In the genomic region with DNA sequence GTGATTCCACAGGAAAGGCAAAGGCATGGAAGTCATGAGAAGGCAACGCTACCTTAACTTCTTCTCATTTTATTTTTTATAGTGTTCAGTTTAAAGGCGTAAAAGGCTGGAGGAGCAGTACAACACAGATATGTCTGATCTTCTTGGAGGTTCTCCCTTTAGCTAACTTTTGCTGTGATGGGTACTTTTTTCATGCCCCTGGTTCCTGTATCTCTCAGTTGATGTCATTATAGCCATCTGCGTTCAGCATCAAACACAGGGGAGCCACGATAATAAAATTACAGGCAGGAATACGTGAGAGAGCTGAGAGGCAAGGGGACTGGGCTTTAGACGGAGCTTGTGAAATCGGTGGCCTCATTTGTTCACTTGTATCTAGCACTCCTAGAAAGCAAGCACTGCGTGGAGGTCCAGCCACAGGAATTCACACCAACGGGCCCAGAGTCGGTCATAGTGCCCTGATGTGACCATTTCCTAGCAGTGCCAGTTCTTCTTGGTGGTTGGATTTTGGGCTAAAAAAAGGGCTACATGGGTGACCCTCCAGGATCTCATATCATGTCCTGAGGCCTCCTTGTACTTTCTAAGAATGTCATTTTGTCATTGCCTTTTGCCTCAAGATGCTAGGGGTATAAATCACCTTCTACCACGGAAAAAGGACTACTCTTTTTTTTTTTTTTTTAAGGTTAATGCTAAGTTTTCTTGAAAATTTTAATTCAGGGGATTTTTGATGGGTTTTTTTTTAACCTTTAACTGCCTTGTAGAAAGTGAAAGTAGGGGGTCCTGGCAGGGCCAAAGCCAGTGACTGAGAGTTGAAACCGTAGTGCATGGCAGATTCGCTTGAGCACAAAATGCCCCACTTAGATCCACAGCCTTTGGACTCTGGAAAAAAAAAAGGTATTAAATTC, we compare ENCODE assay signal across 8 cellular contexts.
DNase-seq lines count a peak whose midpoint lies in the region; ATAC-seq and TF ChIP-seq lines count a peak whose summit lies in the region.

No MANE protein-coding gene starts in this region.

- TF ChIP-seq CTCF in activated CD8-positive, alpha-beta T cell treated with anti-CD3 and anti-CD28 coated beads for 36 hours (IDR thresholded peaks at IDR 0.05): no peak

- POLR2A ChIA-PET in activated CD8-positive, alpha-beta T cell treated with anti-CD3 and anti-CD28 coated beads for 36 hours (lab: Charles Lee): interaction anchor here (0.6 to 12.3 kb wide), 14 partner anchors 8 to 60 kb away, joined by 3 to 105 read pairs (median 6); no protein-coding TSS in a partner anchor

- intact Hi-C loops in activated CD8-positive, alpha-beta T cell treated with anti-CD3 and anti-CD28 coated beads for 36 hours (cut with micrococcal nuclease): loop anchor here (1.0 kb wide), 1 partner anchor 31 kb away; no protein-coding TSS in a partner anchor

- CTCF ChIA-PET in activated CD8-positive, alpha-beta memory T cell treated with anti-CD3 and anti-CD28 coated beads, Interleukin-2, amount 10 ng/mL, durations not matched to agents 7 days and 5 days (lab: Charles Lee): interaction anchor here (0.8 to 1.5 kb wide), 6 partner anchors 10 to 95 kb away, joined by 3 read pairs; no protein-coding TSS in a partner anchor
- CTCF ChIA-PET in activated CD8-positive, alpha-beta T cell treated with anti-CD3 and anti-CD28 coated beads for 36 hours (lab: Charles Lee): interaction anchor here (0.9 to 3.0 kb wide), 9 partner anchors 9 to 98 kb away, joined by 3 to 14 read pairs (median 4); no protein-coding TSS in a partner anchor

- no peaks in the 10 kb centered on the region for H3K27me3 Mint-ChIP-seq in activated CD8-positive, alpha-beta memory T cell treated with anti-CD3 and anti-CD28 coated beads, Interleukin-2, amount 10 ng/mL, durations not matched to agents 7 days and 5 days
- no peaks in the 10 kb centered on the region for H3K27me3 Mint-ChIP-seq in activated CD8-positive, alpha-beta T cell treated with anti-CD3 and anti-CD28 coated beads for 36 hours
- no peaks in the 10 kb centered on the region for H3K27me3 Mint-ChIP-seq in stimulated activated memory B cell treated with anti-CD40 and anti-IgM and Interleukin-4, amounts not matched to agents 10 μg/mL and 1 μg/mL and 100 μg/mL, for 72 hours

- peak; percentile 56 for DNase-seq in activated CD8-positive, alpha-beta memory T cell treated with anti-CD3 and anti-CD28 coated beads, Interleukin-2, amount 10 ng/mL, durations not matched to agents 7 days and 5 days
- no peak for DNase-seq in activated CD8-positive, alpha-beta memory T cell treated with anti-CD3 and anti-CD28 coated beads, Interleukin-2, amount 50 U/mL, for 4 hours
- peak; percentile 78 for DNase-seq in activated CD8-positive, alpha-beta T cell treated with anti-CD3 and anti-CD28 coated beads for 36 hours
- DNase-seq in HuH-7 (ENCODE audit: low spot score): no peak
- no peak for DNase-seq in NCI-H510A (lab: John Stamatoyannopoulos, UW)
- no peak for DNase-seq in D341Med (ENCODE audit: low spot score)

- peak; percentile 50 for ATAC-seq in activated CD8-positive, alpha-beta memory T cell treated with anti-CD3 and anti-CD28 coated beads, Interleukin-2, amount 10 ng/mL, durations not matched to agents 7 days and 5 days
- ATAC-seq in HG02840 (IDR thresholded peaks at IDR 0.05; ENCODE audit: low FRiP score, unreplicated experiment): peak; percentile 55
- ATAC-seq in activated CD8-positive, alpha-beta T cell treated with anti-CD3 and anti-CD28 coated beads for 36 hours: peak; percentile 48
- peak; percentile 78 for ATAC-seq in stimulated activated memory B cell treated with anti-CD40 and anti-IgM and Interleukin-4, amounts not matched to agents 10 μg/mL and 1 μg/mL and 100 μg/mL, for 72 hours

- H3K4me1 Mint-ChIP-seq in activated CD8-positive, alpha-beta memory T cell treated with anti-CD3 and anti-CD28 coated beads, Interleukin-2, amount 10 ng/mL, durations not matched to agents 7 days and 5 days: peaks cover 94% of the 10 kb centered on the region
- peaks cover 98% of the 10 kb centered on the region for H3K4me1 Mint-ChIP-seq in activated CD8-positive, alpha-beta T cell treated with anti-CD3 and anti-CD28 coated beads for 36 hours (ENCODE audit: low read depth)
- H3K4me1 Mint-ChIP-seq in stimulated activated memory B cell treated with anti-CD40 and anti-IgM and Interleukin-4, amounts not matched to agents 10 μg/mL and 1 μg/mL and 100 μg/mL, for 72 hours: peaks cover 99% of the 10 kb centered on the region

- peaks cover 85% of the 10 kb centered on the region for H3K36me3 Mint-ChIP-seq in activated CD8-positive, alpha-beta memory T cell treated with anti-CD3 and anti-CD28 coated beads, Interleukin-2, amount 10 ng/mL, durations not matched to agents 7 days and 5 days
- peaks cover 89% of the 10 kb centered on the region for H3K36me3 Mint-ChIP-seq in activated CD8-positive, alpha-beta T cell treated with anti-CD3 and anti-CD28 coated beads for 36 hours (ENCODE audit: low read depth)
- peaks cover 71% of the 10 kb centered on the region for H3K36me3 Mint-ChIP-seq in stimulated activated memory B cell treated with anti-CD40 and anti-IgM and Interleukin-4, amounts not matched to agents 10 μg/mL and 1 μg/mL and 100 μg/mL, for 72 hours

- peak overlapping the region; percentile 61 for H3K4me3 Mint-ChIP-seq in activated CD8-positive, alpha-beta memory T cell treated with anti-CD3 and anti-CD28 coated beads, Interleukin-2, amount 10 ng/mL, durations not matched to agents 7 days and 5 days
- H3K4me3 Mint-ChIP-seq in activated CD8-positive, alpha-beta T cell treated with anti-CD3 and anti-CD28 coated beads for 36 hours: peak overlapping the region; percentile 72
- peak overlapping the region; percentile 73 for H3K4me3 Mint-ChIP-seq in stimulated activated memory B cell treated with anti-CD40 and anti-IgM and Interleukin-4, amounts not matched to agents 10 μg/mL and 1 μg/mL and 100 μg/mL, for 72 hours

- H3K27ac Mint-ChIP-seq in activated CD8-positive, alpha-beta memory T cell treated with anti-CD3 and anti-CD28 coated beads, Interleukin-2, amount 10 ng/mL, durations not matched to agents 7 days and 5 days: peak overlapping the region; percentile 85
- H3K27ac Mint-ChIP-seq in activated CD8-positive, alpha-beta T cell treated with anti-CD3 and anti-CD28 coated beads for 36 hours: peak overlapping the region; percentile 97
- peak overlapping the region; percentile 89 for H3K27ac Mint-ChIP-seq in stimulated activated memory B cell treated with anti-CD40 and anti-IgM and Interleukin-4, amounts not matched to agents 10 μg/mL and 1 μg/mL and 100 μg/mL, for 72 hours

- H3K9me3 Mint-ChIP-seq in activated CD8-positive, alpha-beta memory T cell treated with anti-CD3 and anti-CD28 coated beads, Interleukin-2, amount 10 ng/mL, durations not matched to agents 7 days and 5 days (ENCODE audit: low read depth): no peaks in the 10 kb centered on the region
- H3K9me3 Mint-ChIP-seq in activated CD8-positive, alpha-beta T cell treated with anti-CD3 and anti-CD28 coated beads for 36 hours: no peaks in the 10 kb centered on the region
- H3K9me3 Mint-ChIP-seq in stimulated activated memory B cell treated with anti-CD40 and anti-IgM and Interleukin-4, amounts not matched to agents 10 μg/mL and 1 μg/mL and 100 μg/mL, for 72 hours: no peaks in the 10 kb centered on the region

Comparison
In these comparisons a context has a peak if more than half of its experiments do, and no peak if none do; other contexts are left out.
1. DNase-seq: peak in activated CD8-positive, alpha-beta memory T cell treated with anti-CD3 and anti-CD28 coated beads, Interleukin-2, amount 10 ng/mL, durations not matched to agents 7 days and 5 days (single experiment) and activated CD8-positive, alpha-beta T cell treated with anti-CD3 and anti-CD28 coated beads for 36 hours (single experiment); none in activated CD8-positive, alpha-beta memory T cell treated with anti-CD3 and anti-CD28 coated beads, Interleukin-2, amount 50 U/mL, for 4 hours (single experiment), HuH-7 (single experiment), NCI-H510A (single experiment) and D341Med (single experiment).
2. Peak in every context shown above with its lines, with median percentiles within 50 percentile points of each other: ATAC-seq, H3K27ac Mint-ChIP-seq and H3K4me3 Mint-ChIP-seq.